9 cellular contexts compared by ENCODE assay signal in the genomic region with DNA sequence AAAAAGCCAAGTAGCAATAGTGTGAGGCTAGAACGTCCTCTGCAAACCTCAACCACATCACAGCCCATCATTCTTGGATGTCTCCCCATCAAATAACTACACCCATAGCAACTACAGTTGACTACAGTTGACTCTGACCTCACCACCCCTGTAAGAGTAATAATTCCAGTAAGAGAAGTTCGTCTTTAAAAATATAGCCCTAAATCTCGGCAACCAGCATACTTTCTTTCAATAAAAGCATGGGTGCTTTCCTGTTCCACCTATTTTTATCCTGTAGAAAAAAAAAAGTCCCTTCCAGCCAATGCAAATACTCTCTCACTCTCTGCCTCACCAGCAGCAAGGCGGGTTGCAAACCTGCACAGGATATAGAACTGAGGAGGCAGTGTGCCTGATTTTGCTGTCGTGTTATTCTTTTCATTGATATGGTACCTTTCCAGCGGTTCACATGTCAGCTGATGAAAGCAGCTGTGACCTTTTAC.
DNase-seq lines count a peak whose midpoint lies in the region; ATAC-seq and TF ChIP-seq lines count a peak whose summit lies in the region.
"Had no signal": no experiment of that assay in that cellular context is flagged by ENCODE, and none has a peak within 500 bp of the region (broad histone marks: within the 10 kb centered on the region; RNA-seq: fewer than 3 reads in every experiment).

No MANE protein-coding gene starts in this region.

- no peaks in the 10 kb centered on the region for H4K20me1 ChIP-seq in DOHH2 (ENCODE audit: control insufficient read depth, insufficient read depth, low read depth, low read length)

- DNase-seq in NCI-H460 (ENCODE audit: extremely low read depth, low read depth) (peak; percentile 39), foreskin melanocyte (no peak), WERI-Rb-1 (no peak), RKO (ENCODE audit: low spot score) (no peak)
- no peak for DNase-seq in central memory CD4-positive, alpha-beta T cell
- DNase-seq: activated naive CD8-positive, alpha-beta T cell treated with anti-CD3 and anti-CD28 coated beads, Interleukin-2, amount 50 U/mL, for 24 hours had no signal

- H3F3A ChIP-seq in DOHH2 (ENCODE audit: control insufficient read depth, insufficient read depth): no peaks in the 10 kb centered on the region

- H3K27ac ChIP-seq in DOHH2 (ENCODE audit: low read depth, low read length): no peak overlapping the region
- no peak overlapping the region for H3K27ac ChIP-seq in WERI-Rb-1

- ATAC-seq in GM19324 (IDR thresholded peaks at IDR 0.05; ENCODE audit: low FRiP score, unreplicated experiment) (peak; percentile 36), HG02852 (IDR thresholded peaks at IDR 0.05; ENCODE audit: unreplicated experiment) (peak; percentile 41)
- ATAC-seq: activated naive CD8-positive, alpha-beta T cell treated with anti-CD3 and anti-CD28 coated beads, Interleukin-2, amount 50 U/mL, for 24 hours had no signal

- TF ChIP-seq CTCF in DOHH2 (IDR thresholded peaks at IDR 0.05; ENCODE audit: low read depth, low read length, poor library complexity, severe bottlenecking) (no peak), WERI-Rb-1 (IDR thresholded peaks at IDR 0.05; ENCODE audit: low read depth, low read length) (no peak)

- H3K4me1 ChIP-seq in DOHH2 (ENCODE audit: control insufficient read depth, low read length): peaks cover 42% of the 10 kb centered on the region

- H3K27me3 ChIP-seq in DOHH2 (ENCODE audit: control insufficient read depth, low read length) (peaks cover 39% of the 10 kb centered on the region), WERI-Rb-1 (ENCODE audit: insufficient read depth, low read depth, severe bottlenecking) (no peaks in the 10 kb centered on the region)

- H3K4me3 ChIP-seq in DOHH2 (ENCODE audit: low read length) (peak overlapping the region; percentile 20), WERI-Rb-1 (ENCODE audit: low read depth, low read length) (no peak overlapping the region)

- H3K9me3 ChIP-seq in DOHH2 (ENCODE audit: control insufficient read depth, insufficient read depth, low read length) (no peaks in the 10 kb centered on the region), WERI-Rb-1 (ENCODE audit: severe bottlenecking) (no peaks in the 10 kb centered on the region)

- no peaks in the 10 kb centered on the region for H3K79me2 ChIP-seq in DOHH2 (ENCODE audit: control insufficient read depth, low read length)

- H3K4me2 ChIP-seq in DOHH2 (ENCODE audit: low read length): peak overlapping the region; percentile 53

- H3K36me3 ChIP-seq in DOHH2 (ENCODE audit: control insufficient read depth, low read length): no peaks in the 10 kb centered on the region
- H3K36me3 ChIP-seq in WERI-Rb-1: no peaks in the 10 kb centered on the region

- H3K9me2 ChIP-seq in DOHH2 (replicated peaks; ENCODE audit: control insufficient read depth, low read length): no peaks in the 10 kb centered on the region; the same call in 1 of the 2 replicates
